19 cellular contexts compared by ENCODE assay signal in genomic region chr14:50095895-50096294, GRCh38. TPM values are rescaled to one million over a fixed set of nuclear protein-coding genes. Genes with fewer than 3 reads are reported as not detected.
DNase-seq lines count a peak whose midpoint lies in the region; ATAC-seq lines count a peak whose summit lies in the region.
"Had no signal": no experiment of that assay in that cellular context is flagged by ENCODE, and none has a peak within 500 bp of the region (broad histone marks: within the 10 kb centered on the region; RNA-seq: fewer than 3 reads in every experiment).

No MANE protein-coding gene starts in this region.

- peak overlapping the region in 1 of 2 donors; percentile 2 for H3K4me3 ChIP-seq in CD4-positive, alpha-beta memory T cell (ENCODE audit: low read length in 2 of 2)
- peak overlapping the region; percentile 7 for H3K4me3 ChIP-seq in mononuclear cell (ENCODE audit: low read length)
- H3K4me3 ChIP-seq: BLaER1, esophagus muscularis mucosa had no signal

- CTCF ChIA-PET in CD4-positive, alpha-beta memory T cell (lab: Charles Lee; ENCODE audit: partially characterized antibody): interaction anchor here (1.3 to 4.5 kb wide), 11 partner anchors 8 to 242 kb away, joined by 3 to 42 read pairs (median 9); no protein-coding TSS in a partner anchor

- H3K27me3 ChIP-seq in CD4-positive, alpha-beta memory T cell (ENCODE audit: insufficient read depth, low read length): no peaks in the 10 kb centered on the region
- no peaks in the 10 kb centered on the region for H3K27me3 ChIP-seq in mononuclear cell (ENCODE audit: insufficient read depth, low read length)
- H3K27me3 ChIP-seq: BLaER1, esophagus muscularis mucosa had no signal

- intact Hi-C loops in CD4-positive, alpha-beta memory T cell (cut with micrococcal nuclease): loop anchor here (1.0 to 2.0 kb wide), 2 partner anchors 13 to 33 kb away; no protein-coding TSS in a partner anchor
- intact Hi-C loops in Right ventricle myocardium superior (cut with DNase I): no loop called here

- peak overlapping the region; percentile 63 for H3K27ac ChIP-seq in CD4-positive, alpha-beta memory T cell (ENCODE audit: low read depth, low read length)
- H3K27ac ChIP-seq: BLaER1, esophagus muscularis mucosa had no signal

- peak in 4 of 5 donors; percentile 54 to 68 (median 64) for DNase-seq in CD4-positive, alpha-beta memory T cell
- no peak for DNase-seq in T-helper 2 cell treated with Interferon-gamma antibody and Interleukin-4, amounts not matched to agents 5 μg/mL and 100 μg/mL, for 36 hours (ENCODE audit: low spot score)
- no peak for DNase-seq in SHP77 treated with DMSO at 0.1 percent for 48 hours (lab: John Stamatoyannopoulos, UW)
- no peak for DNase-seq in Right ventricle myocardium superior
- DNase-seq in KBM-7: no peak
- DNase-seq: activated CD4-positive, alpha-beta T cell treated with anti-CD3 and anti-CD28 coated beads, Interleukin-2, amount 50 U/mL, for 1 hour; H7; hippocampal formation; NCI-H1048; NCI-H345; PC-3; stimulated activated CD4-positive, alpha-beta T cell treated with anti-CD3 and anti-CD28 coated beads, Interleukin-4, amount 100 ng/mL, for 24 hours; stimulated activated naive CD4-positive, alpha-beta T cell treated with Interleukin-2 at 50 U/mL for 16 hours had no signal

- peaks cover 54% of the 10 kb centered on the region for H3K4me1 ChIP-seq in CD4-positive, alpha-beta memory T cell (ENCODE audit: insufficient read depth, low read length)
- H3K4me1 ChIP-seq in mononuclear cell (ENCODE audit: insufficient read depth, low read length): peaks cover 49% of the 10 kb centered on the region
- H3K4me1 ChIP-seq: esophagus muscularis mucosa had no signal

- POLR2A ChIA-PET in CD4-positive, alpha-beta memory T cell (lab: Charles Lee; ENCODE audit: partially characterized antibody): interaction anchor here (0.7 to 13.3 kb wide), 19 partner anchors 9 to 246 kb away, joined by 3 to 151 read pairs (median 10); partner anchors contain the start of genes ARF6, NEMF and VCPKMT

- no peaks in the 10 kb centered on the region for H3K9me3 Mint-ChIP-seq in CD4-positive, alpha-beta memory T cell
- peaks cover 3% of the 10 kb centered on the region for H3K9me3 Mint-ChIP-seq in T-helper 2 cell treated with Interferon-gamma antibody and Interleukin-4, amounts not matched to agents 5 μg/mL and 100 μg/mL, for 36 hours
- H3K9me3 Mint-ChIP-seq: nephron had no signal

- ATAC-seq in GM18868 (IDR thresholded peaks at IDR 0.05; ENCODE audit: unreplicated experiment) (peak; percentile 71), HG02623 (IDR thresholded peaks at IDR 0.05; ENCODE audit: unreplicated experiment) (no peak), Right ventricle myocardium superior (ENCODE audit: poor library complexity) (no peak)
- ATAC-seq: PC-3 had no signal

- H3K27me3 Mint-ChIP-seq in CD4-positive, alpha-beta memory T cell: no peaks in the 10 kb centered on the region
- H3K27me3 Mint-ChIP-seq in T-helper 2 cell treated with Interferon-gamma antibody and Interleukin-4, amounts not matched to agents 5 μg/mL and 100 μg/mL, for 36 hours (ENCODE audit: low read depth): peaks cover 4% of the 10 kb centered on the region

- no peaks in the 10 kb centered on the region for H3K36me3 ChIP-seq in CD4-positive, alpha-beta memory T cell (ENCODE audit: insufficient read depth, low read length)

- H3K36me3 Mint-ChIP-seq in CD4-positive, alpha-beta memory T cell: peaks cover 3 to 7% of the 10 kb centered on the region in 2 donors
- H3K36me3 Mint-ChIP-seq in T-helper 2 cell treated with Interferon-gamma antibody and Interleukin-4, amounts not matched to agents 5 μg/mL and 100 μg/mL, for 36 hours (ENCODE audit: low read depth): peaks cover 12% of the 10 kb centered on the region

- H3K4me3 Mint-ChIP-seq in CD4-positive, alpha-beta memory T cell: peak overlapping the region; percentile 14 to 87 (median 71)
- H3K4me3 Mint-ChIP-seq in T-helper 2 cell treated with Interferon-gamma antibody and Interleukin-4, amounts not matched to agents 5 μg/mL and 100 μg/mL, for 36 hours: peak overlapping the region; percentile 55
- H3K4me3 Mint-ChIP-seq: nephron had no signal

- peaks cover 39 to 64% (median 53%) of the 10 kb centered on the region in 4 donors for H3K4me1 Mint-ChIP-seq in CD4-positive, alpha-beta memory T cell
- H3K4me1 Mint-ChIP-seq in T-helper 2 cell treated with Interferon-gamma antibody and Interleukin-4, amounts not matched to agents 5 μg/mL and 100 μg/mL, for 36 hours (ENCODE audit: low read depth): peaks cover 61% of the 10 kb centered on the region
- H3K4me1 Mint-ChIP-seq: nephron had no signal

- in situ Hi-C loops in KBM-7 (cut with MboI; ENCODE audit: low pct_unique_long_range_greater_than_20kb, low sequenced_read_pairs): no loop called here

- H3K27ac Mint-ChIP-seq in CD4-positive, alpha-beta memory T cell: peak overlapping the region; percentile 23 to 93 (median 89)
- H3K27ac Mint-ChIP-seq in T-helper 2 cell treated with Interferon-gamma antibody and Interleukin-4, amounts not matched to agents 5 μg/mL and 100 μg/mL, for 36 hours: peak overlapping the region; percentile 81
- H3K27ac Mint-ChIP-seq: nephron had no signal

- no peaks in the 10 kb centered on the region for H3K9me3 ChIP-seq in CD4-positive, alpha-beta memory T cell (ENCODE audit: control insufficient read depth in 1 of 2, low read length in 2 of 2)
- H3K9me3 ChIP-seq in mononuclear cell (ENCODE audit: low read depth, low read length): no peaks in the 10 kb centered on the region
- H3K9me3 ChIP-seq: BLaER1, esophagus muscularis mucosa had no signal

RNA-seq across cellular contexts. Expression of gene VCPKMT, which starts 20.5 kb away (rescaled TPM):
- 10 to 100 TPM; 17.3 to 20.1 TPM for total RNA-seq in CD4-positive, alpha-beta memory T cell
- polyA plus RNA-seq in CD4-positive, alpha-beta memory T cell: 10 to 100 TPM; 13.0 to 13.2 TPM
- total RNA-seq in mononuclear cell: 18.5 TPM
- 2.5 TPM for total RNA-seq in Right ventricle myocardium superior

Comparison
In these comparisons a context has a peak if more than half of its experiments do, and no peak if none do; other contexts are left out.
1. DNase-seq: peak in CD4-positive, alpha-beta memory T cell (4 of 5); none in T-helper 2 cell treated with Interferon-gamma antibody and Interleukin-4, amounts not matched to agents 5 μg/mL and 100 μg/mL, for 36 hours (single experiment), SHP77 treated with DMSO at 0.1 percent for 48 hours (single experiment), Right ventricle myocardium superior (single experiment) and KBM-7 (single experiment).